ENCODE assay signal across 9 cellular contexts in the genomic region with DNA sequence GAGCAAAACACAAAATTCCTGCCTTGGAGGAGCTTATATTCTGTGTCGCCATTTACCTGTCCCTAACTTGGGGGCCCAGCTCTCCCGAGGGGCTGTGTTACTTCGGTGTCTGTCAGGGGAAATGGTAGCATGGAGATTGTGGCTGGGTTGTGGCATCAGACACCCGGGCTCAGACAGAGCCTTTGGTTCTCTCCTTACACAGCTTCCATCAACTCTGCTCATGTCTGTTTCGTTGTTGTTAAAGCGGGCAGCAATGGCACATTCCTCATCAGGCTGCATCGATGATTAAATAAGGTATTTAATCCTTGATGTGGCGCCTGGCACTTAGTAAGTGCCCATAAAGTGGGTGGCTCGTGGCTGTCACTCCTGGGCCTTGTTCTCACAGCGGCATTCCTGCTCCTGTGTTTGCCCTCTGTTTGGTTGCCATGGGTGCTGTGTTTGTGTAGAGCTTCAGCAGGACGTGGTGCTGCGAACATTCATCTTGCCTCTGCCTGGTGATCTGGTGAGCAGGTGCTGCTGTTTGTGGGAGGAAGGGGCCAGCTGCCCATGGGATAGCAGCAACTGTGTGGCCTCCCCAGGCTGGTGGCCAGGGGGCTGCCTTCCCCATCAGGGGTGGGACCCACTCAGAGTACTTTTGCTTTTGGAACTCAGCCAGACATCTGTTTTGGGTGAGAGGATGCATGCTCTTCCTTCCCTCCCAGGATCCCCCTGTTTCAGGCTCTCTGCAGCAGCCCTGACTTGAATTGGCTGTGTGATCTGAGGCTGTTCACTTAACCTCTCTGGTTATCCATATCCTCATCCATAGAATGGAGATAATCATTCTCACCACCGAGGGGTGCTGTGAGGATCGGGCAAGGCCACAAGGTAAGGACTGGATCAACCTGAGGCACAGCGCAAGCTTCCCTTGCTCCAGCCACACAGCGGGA.
DNase-seq lines count a peak whose midpoint lies in the region; ATAC-seq and TF ChIP-seq lines count a peak whose summit lies in the region.
"Had no signal": no experiment of that assay in that cellular context is flagged by ENCODE, and none has a peak within 500 bp of the region (broad histone marks: within the 10 kb centered on the region; RNA-seq: fewer than 3 reads in every experiment).

No MANE protein-coding gene starts in this region.

- H3K9ac ChIP-seq in neural progenitor cell: no peak overlapping the region

- no peak overlapping the region for H3K4me2 ChIP-seq in neural progenitor cell

- intact Hi-C loops in esophagus muscularis mucosa (cut with DNase I): no loop called here
- intact Hi-C loops in activated CD4-positive, alpha-beta T cell treated with anti-CD3 and anti-CD28 coated beads for 36 hours (cut with DNase I, micrococcal nuclease): no loop called here

- H3K27ac Mint-ChIP-seq in neural progenitor cell: peak overlapping the region; percentile 96
- H3K27ac Mint-ChIP-seq in T-cell: no peak overlapping the region
- no peak overlapping the region for H3K27ac Mint-ChIP-seq in activated CD4-positive, alpha-beta T cell treated with anti-CD3 and anti-CD28 coated beads for 36 hours

- H3K4me3 Mint-ChIP-seq in neural progenitor cell (no peak overlapping the region), T-cell (no peak overlapping the region)
- H3K4me3 Mint-ChIP-seq in activated CD4-positive, alpha-beta T cell treated with anti-CD3 and anti-CD28 coated beads for 36 hours: no peak overlapping the region

- H3K9me3 ChIP-seq in esophagus muscularis mucosa (peaks cover 0 to 8% (median 4%) of the 10 kb centered on the region in 4 donors), neural progenitor cell (ENCODE audit: low read depth) (no peaks in the 10 kb centered on the region)

- POLR2A ChIA-PET in T-cell (lab: Charles Lee): no interaction called here
- POLR2A ChIA-PET in activated CD4-positive, alpha-beta T cell treated with anti-CD3 and anti-CD28 coated beads for 36 hours (lab: Charles Lee): no interaction called here

- 51% methylated on average over 13 of the region's 16 CpGs for WGBS in esophagus muscularis mucosa

- H3K27ac ChIP-seq in esophagus muscularis mucosa (replicated peaks in 1 of 4) (peak overlapping the region; percentile 86 to 96 (median 90)), neural progenitor cell (no peak overlapping the region)

- peaks cover 38 to 65% (median 56%) of the 10 kb centered on the region in 4 donors for H3K4me1 ChIP-seq in esophagus muscularis mucosa
- H3K4me1 ChIP-seq in neural progenitor cell: no peaks in the 10 kb centered on the region

- no peaks in the 10 kb centered on the region for H3F3A ChIP-seq in neural progenitor cell (ENCODE audit: low read depth)

- no peak overlapping the region for H2AFZ ChIP-seq in neural progenitor cell (replicated peaks)

- H3K27me3 Mint-ChIP-seq in neural progenitor cell (ENCODE audit: insufficient read depth, low read depth): peaks cover 10% of the 10 kb centered on the region
- peaks cover 5 to 8% of the 10 kb centered on the region in 2 donors for H3K27me3 Mint-ChIP-seq in T-cell
- H3K27me3 Mint-ChIP-seq in activated CD4-positive, alpha-beta T cell treated with anti-CD3 and anti-CD28 coated beads for 36 hours: peaks cover 3% of the 10 kb centered on the region

- no peaks in the 10 kb centered on the region for H3K27me3 ChIP-seq in esophagus muscularis mucosa
- H3K27me3 ChIP-seq in neural progenitor cell: no peaks in the 10 kb centered on the region

- TF ChIP-seq EP300 in esophagus muscularis mucosa (IDR thresholded peaks at IDR 0.05): peak; percentile 70

- TF ChIP-seq POLR2A in esophagus muscularis mucosa (IDR thresholded peaks at IDR 0.05; ENCODE audit: low read depth): no peak

- H3K9me3 Mint-ChIP-seq in neural progenitor cell: no peaks in the 10 kb centered on the region
- no peaks in the 10 kb centered on the region for H3K9me3 Mint-ChIP-seq in T-cell
- H3K9me3 Mint-ChIP-seq in activated CD4-positive, alpha-beta T cell treated with anti-CD3 and anti-CD28 coated beads for 36 hours (ENCODE audit: low read depth): no peaks in the 10 kb centered on the region

- H3K79me2 ChIP-seq in neural progenitor cell (ENCODE audit: low read depth): no peaks in the 10 kb centered on the region

- CTCF ChIA-PET in T-cell (lab: Charles Lee): no interaction called here
- CTCF ChIA-PET in activated CD4-positive, alpha-beta T cell treated with anti-CD3 and anti-CD28 coated beads for 36 hours (lab: Charles Lee): no interaction called here

- TF ChIP-seq CTCF in esophagus muscularis mucosa (IDR thresholded peaks at IDR 0.05) (no peak), neural progenitor cell (IDR thresholded peaks at IDR 0.05) (no peak)

- no peaks in the 10 kb centered on the region for H3K36me3 ChIP-seq in esophagus muscularis mucosa
- no peaks in the 10 kb centered on the region for H3K36me3 ChIP-seq in neural progenitor cell

- no peaks in the 10 kb centered on the region for H3K36me3 Mint-ChIP-seq in neural progenitor cell
- no peaks in the 10 kb centered on the region for H3K36me3 Mint-ChIP-seq in T-cell
- H3K36me3 Mint-ChIP-seq in activated CD4-positive, alpha-beta T cell treated with anti-CD3 and anti-CD28 coated beads for 36 hours (ENCODE audit: low read depth): no peaks in the 10 kb centered on the region

- H3K4me3 ChIP-seq in esophagus muscularis mucosa (peak overlapping the region; percentile 42 to 53 (median 51)), neural progenitor cell (no peak overlapping the region)

- no peak for ATAC-seq in HG02642 (IDR thresholded peaks at IDR 0.05; ENCODE audit: poor library complexity, unreplicated experiment)
- ATAC-seq in T-cell (replicated peaks in 1 of 4): no peak
- no peak for ATAC-seq in activated CD4-positive, alpha-beta T cell treated with anti-CD3 and anti-CD28 coated beads for 36 hours

- no peaks in the 10 kb centered on the region for H4K20me1 ChIP-seq in neural progenitor cell (ENCODE audit: low read depth)

- DNase-seq in DMS53 (lab: John Stamatoyannopoulos, UW): peak; percentile 99
- peak; percentile 55 for DNase-seq in NCI-H2196 (lab: John Stamatoyannopoulos, UW; ENCODE audit: unreplicated experiment)
- no peak for DNase-seq in esophagus muscularis mucosa (ENCODE audit: extremely low spot score)
- DNase-seq in neural progenitor cell (ENCODE audit: low spot score): peak; percentile 16
- no peak for DNase-seq in T-cell
- DNase-seq in activated CD4-positive, alpha-beta T cell treated with anti-CD3 and anti-CD28 coated beads for 36 hours: no peak
- DNase-seq in putamen (ENCODE audit: low spot score): no peak
- DNase-seq: activated CD4-positive, CD25-positive, alpha-beta regulatory T cell had no signal

- peaks cover 27% of the 10 kb centered on the region for H3K4me1 Mint-ChIP-seq in neural progenitor cell
- no peaks in the 10 kb centered on the region for H3K4me1 Mint-ChIP-seq in T-cell
- H3K4me1 Mint-ChIP-seq in activated CD4-positive, alpha-beta T cell treated with anti-CD3 and anti-CD28 coated beads for 36 hours: no peaks in the 10 kb centered on the region

Comparison
In these comparisons a context has a peak if more than half of its experiments do, and no peak if none do; other contexts are left out.
1. DNase-seq: peak in DMS53 (single experiment), NCI-H2196 (single experiment) and neural progenitor cell (single experiment); none in esophagus muscularis mucosa (single experiment), T-cell (0 of 34), activated CD4-positive, alpha-beta T cell treated with anti-CD3 and anti-CD28 coated beads for 36 hours (single experiment) and putamen (single experiment).